In the genomic region with DNA sequence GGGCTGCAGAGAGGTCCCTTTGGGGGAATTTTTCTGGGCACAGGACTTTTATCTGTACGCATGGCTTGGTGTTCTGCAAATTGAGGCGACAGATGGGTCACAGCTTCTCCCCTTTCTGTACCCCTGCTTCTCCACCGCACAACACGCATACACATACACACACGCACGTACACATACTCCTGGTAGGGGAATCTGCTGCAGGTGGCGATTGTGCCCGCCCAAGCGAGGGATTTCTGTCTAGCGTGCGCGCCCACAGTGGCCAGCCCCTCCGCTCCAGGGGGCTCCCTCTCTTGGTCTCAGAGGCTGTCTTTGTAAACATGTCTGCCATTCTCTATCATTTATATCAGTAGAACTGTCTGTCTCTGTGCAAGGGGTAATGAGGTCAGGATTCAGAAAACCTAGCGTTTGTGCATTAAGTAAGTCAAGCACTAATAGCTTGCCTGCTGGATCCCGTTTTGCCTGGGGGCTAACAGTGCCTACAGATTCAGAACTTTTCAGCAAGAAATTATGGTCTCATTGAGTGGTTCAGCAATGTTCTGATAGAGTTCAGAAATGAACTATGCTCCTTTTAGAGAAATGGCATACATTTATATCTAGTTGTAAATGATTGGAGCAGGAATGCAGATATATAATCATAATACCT, we compare ENCODE assay signal across 9 cellular contexts. TPM values are rescaled to one million over a fixed set of nuclear protein-coding genes. Genes with fewer than 3 reads are reported as not detected.
DNase-seq lines count a peak whose midpoint lies in the region; ATAC-seq and TF ChIP-seq lines count a peak whose summit lies in the region.
"Had no signal": no experiment of that assay in that cellular context is flagged by ENCODE, and none has a peak within 500 bp of the region (broad histone marks: within the 10 kb centered on the region; RNA-seq: fewer than 3 reads in every experiment).

No MANE protein-coding gene starts in this region.

- H3K9me3 ChIP-seq in fibroblast of lung (ENCODE audit: control insufficient read depth, insufficient read depth, low read depth, low read length), result no peaks in the 10 kb centered on the region
- no peaks in the 10 kb centered on the region for H3K9me3 ChIP-seq in neural progenitor cell (ENCODE audit: low read depth)

- no peak overlapping the region for H3K27ac Mint-ChIP-seq in neural progenitor cell
- H3K27ac Mint-ChIP-seq: activated naive CD8-positive, alpha-beta T cell had no signal

- peak overlapping the region in 3 of 4 experiments; percentile 9 to 72 (median 46) for H3K4me3 ChIP-seq in fibroblast of lung (replicated peaks in 1 of 4; ENCODE audit: control extremely low read depth in 1 of 4, insufficient read depth in 1 of 4, low read depth in 3 of 4, low read length in 4 of 4)
- H3K4me3 ChIP-seq in neural progenitor cell, result peak overlapping the region; percentile 61

- H3K4me1 ChIP-seq in fibroblast of lung (ENCODE audit: control insufficient read depth, extremely low read depth, insufficient read depth, low read length) (no peaks in the 10 kb centered on the region), neural progenitor cell (peaks cover 13% of the 10 kb centered on the region)

- TF ChIP-seq CTCF in fibroblast of lung (conservative IDR thresholded peaks at IDR 0.05 in 1 of 2, IDR thresholded peaks at IDR 0.05 in 1 of 2; ENCODE audit: low read depth in 1 of 2, low read length in 2 of 2), result no peak
- no peak for TF ChIP-seq CTCF in neural progenitor cell (IDR thresholded peaks at IDR 0.05)

- H3K79me2 ChIP-seq in fibroblast of lung (ENCODE audit: control insufficient read depth, insufficient read depth, low read length), result no peaks in the 10 kb centered on the region
- no peaks in the 10 kb centered on the region for H3K79me2 ChIP-seq in neural progenitor cell (ENCODE audit: low read depth)

- ATAC-seq in HG03135 (IDR thresholded peaks at IDR 0.05; ENCODE audit: unreplicated experiment) (no peak), HG03108 (IDR thresholded peaks at IDR 0.05; ENCODE audit: unreplicated experiment) (no peak)

- H3K4me2 ChIP-seq in fibroblast of lung (ENCODE audit: extremely low read depth, insufficient read depth, low read length) (peak overlapping the region; percentile 82), neural progenitor cell (peak overlapping the region; percentile 90)

- H3K27me3 ChIP-seq in fibroblast of lung (ENCODE audit: control insufficient read depth, insufficient read depth, low read length) (peaks cover 12% of the 10 kb centered on the region), neural progenitor cell (peaks cover 53% of the 10 kb centered on the region)

- H2AFZ ChIP-seq in fibroblast of lung (ENCODE audit: low read length) (no peak overlapping the region), neural progenitor cell (replicated peaks) (peak overlapping the region; percentile 98)

- H3K36me3 ChIP-seq in fibroblast of lung (ENCODE audit: control insufficient read depth, insufficient read depth, low read length), result no peaks in the 10 kb centered on the region
- no peaks in the 10 kb centered on the region for H3K36me3 ChIP-seq in neural progenitor cell

- H3K9ac ChIP-seq in fibroblast of lung (ENCODE audit: insufficient read depth, low read length), result no peak overlapping the region
- no peak overlapping the region for H3K9ac ChIP-seq in neural progenitor cell

- peak overlapping the region; percentile 92 for H3K4me3 Mint-ChIP-seq in neural progenitor cell
- H3K4me3 Mint-ChIP-seq: activated naive CD8-positive, alpha-beta T cell had no signal

- H3K9me3 Mint-ChIP-seq in neural progenitor cell, result no peaks in the 10 kb centered on the region

- H4K20me1 ChIP-seq in fibroblast of lung (ENCODE audit: control insufficient read depth, extremely low read depth, insufficient read depth, low read length) (no peaks in the 10 kb centered on the region), neural progenitor cell (ENCODE audit: low read depth) (peaks cover 6% of the 10 kb centered on the region)

- DNase-seq in C1 segment of cervical spinal cord (lab: John Stamatoyannopoulos, UW), result peak in 8 of 14 donors; percentile 21 to 94 (median 72)
- DNase-seq in NCI-H524 treated with DMSO at 0.1 percent for 48 hours (lab: John Stamatoyannopoulos, UW), result peak; percentile 28
- DNase-seq in fibroblast of lung (ENCODE audit: low read depth in 2 of 2), result no peak
- DNase-seq in neural progenitor cell (ENCODE audit: low spot score), result peak; percentile 55
- no peak for DNase-seq in activated CD4-positive, alpha-beta T cell treated with anti-CD3 and anti-CD28 coated beads, Interleukin-2, amount 50 U/mL, for 4 hours
- DNase-seq in NCI-H187 (lab: John Stamatoyannopoulos, UW), result no peak

- no peaks in the 10 kb centered on the region for H3K36me3 Mint-ChIP-seq in neural progenitor cell
- H3K36me3 Mint-ChIP-seq: activated naive CD8-positive, alpha-beta T cell had no signal

- H3K27me3 Mint-ChIP-seq in neural progenitor cell (ENCODE audit: insufficient read depth, low read depth), result peaks cover 9% of the 10 kb centered on the region

- H3K4me1 Mint-ChIP-seq in neural progenitor cell, result peaks cover 19% of the 10 kb centered on the region

- H3K27ac ChIP-seq in fibroblast of lung (ENCODE audit: insufficient read depth, low read length) (no peak overlapping the region), neural progenitor cell (no peak overlapping the region)

- H3F3A ChIP-seq in neural progenitor cell (ENCODE audit: low read depth), result peaks cover 38% of the 10 kb centered on the region

RNA-seq across cellular contexts. Expression of a gene that starts 2.2 kb away (rescaled TPM):
- total RNA-seq in fibroblast of lung (under 0.01 TPM in 1 of 2 replicates, not detected in the other), neural progenitor cell (ENCODE audit: low replicate concordance) (0.17 and 0.74 TPM in 2 replicates)
- 0.02 and 0.07 TPM in 2 replicates for polyA plus RNA-seq in fibroblast of lung
- not detected in 2 replicates for polyA plus RNA-seq in fibroblast of lung (2012)
- polyA minus RNA-seq in fibroblast of lung (ENCODE audit: low replicate concordance), result not detected in 2 replicates

Comparison
In these comparisons a context has a peak if more than half of its experiments do, and no peak if none do; other contexts are left out.
1. DNase-seq: peak in C1 segment of cervical spinal cord (8 of 14), NCI-H524 treated with DMSO at 0.1 percent for 48 hours (single experiment) and neural progenitor cell (single experiment); none in fibroblast of lung (0 of 2), activated CD4-positive, alpha-beta T cell treated with anti-CD3 and anti-CD28 coated beads, Interleukin-2, amount 50 U/mL, for 4 hours (0 of 2) and NCI-H187 (0 of 2).